In the genomic region with DNA sequence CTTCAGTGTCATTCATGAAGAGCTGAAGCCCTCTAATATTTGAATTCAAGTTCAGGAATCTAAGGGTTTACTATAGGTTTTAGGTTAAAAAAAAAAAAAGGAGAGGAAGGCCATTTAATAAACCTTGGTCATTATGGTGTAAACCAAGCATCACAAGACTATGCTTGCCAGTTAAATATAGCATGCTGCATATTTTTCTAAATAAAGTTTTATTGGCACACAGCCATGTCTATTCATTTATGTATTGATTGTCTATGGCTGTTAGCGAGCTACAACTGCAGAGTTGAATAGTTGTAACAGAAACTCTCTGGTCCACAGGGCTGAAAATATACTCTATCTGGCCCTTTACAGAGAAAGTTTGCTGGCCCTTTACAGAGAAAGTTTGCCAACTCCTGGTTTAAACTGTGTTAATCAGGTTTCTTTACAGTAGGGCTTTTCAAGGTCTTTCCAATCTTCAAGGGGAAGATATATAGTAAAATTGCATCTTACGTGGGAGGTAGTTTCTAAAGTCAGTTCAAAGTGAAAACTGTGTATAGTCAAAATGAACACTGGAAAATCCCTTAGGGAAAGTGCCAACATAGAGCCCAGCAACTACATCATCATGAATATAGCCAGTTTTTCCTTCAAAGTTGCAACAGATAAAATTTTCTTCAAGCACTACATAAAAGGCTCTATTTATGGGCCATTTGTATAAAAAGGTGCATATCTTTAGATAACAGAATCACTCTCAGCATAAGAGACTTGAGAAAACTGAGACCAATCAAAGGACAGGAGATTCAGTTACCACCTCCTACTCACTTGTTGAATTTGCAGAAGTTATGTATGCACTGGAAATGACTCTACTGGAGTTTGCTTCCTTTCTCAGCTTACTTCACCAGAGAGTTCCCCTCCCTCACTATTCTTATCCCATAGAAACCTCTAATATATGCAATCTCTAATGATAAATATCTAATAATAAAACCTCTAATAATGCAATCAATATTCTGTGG, we compare ENCODE assay signal across 15 cellular contexts. TPM values are rescaled to one million over a fixed set of nuclear protein-coding genes. Genes with fewer than 3 reads are reported as not detected.
A peak's percentile ranks its signal among the peaks of the same experiment; 100 is the strongest.
DNase-seq lines count a peak whose midpoint lies in the region; ATAC-seq and TF ChIP-seq lines count a peak whose summit lies in the region.
"Had no signal": no experiment of that assay in that cellular context is flagged by ENCODE, and none has a peak within 500 bp of the region (broad histone marks: within the 10 kb centered on the region; RNA-seq: fewer than 3 reads in every experiment).

No MANE protein-coding gene starts in this region.

- no peaks in the 10 kb centered on the region for H3K36me3 Mint-ChIP-seq in activated naive CD8-positive, alpha-beta T cell treated with anti-CD3 and anti-CD28 coated beads for 36 hours

- POLR2A ChIA-PET in A673 (lab: Charles Lee; ENCODE audit: low non-redundant PET): no interaction called here

- H3K4me3 ChIP-seq in A673 (ENCODE audit: low read depth, low read length, poor library complexity, severe bottlenecking): no peak overlapping the region
- H3K4me3 ChIP-seq: right lobe of liver had no signal

- intact Hi-C loops in A673 (cut with micrococcal nuclease; ENCODE audit: unreplicated experiment): loop anchor here (10.0 kb wide), 1 partner anchor 239 kb away; no protein-coding TSS in a partner anchor

- no peak for TF ChIP-seq CTCF in A673 (conservative IDR thresholded peaks at IDR 0.05; ENCODE audit: low read depth, low read length)

- peak overlapping the region; percentile 22 for H3K27ac Mint-ChIP-seq in activated naive CD8-positive, alpha-beta T cell treated with anti-CD3 and anti-CD28 coated beads for 36 hours

- H3K36me3 ChIP-seq in A673 (ENCODE audit: insufficient read depth, low read length, poor library complexity, severe bottlenecking): no peaks in the 10 kb centered on the region
- H3K36me3 ChIP-seq: right lobe of liver had no signal

- no peak overlapping the region for H3K27ac ChIP-seq in A673 (ENCODE audit: low read depth, low read length, poor library complexity, severe bottlenecking)
- H3K27ac ChIP-seq: right lobe of liver had no signal

- H3K4me1 ChIP-seq in A673 (ENCODE audit: insufficient read depth, low read length, poor library complexity, severe bottlenecking): peaks cover 8% of the 10 kb centered on the region

- no peaks in the 10 kb centered on the region for H3K9me3 ChIP-seq in A673 (ENCODE audit: low read depth, low read length, poor library complexity, severe bottlenecking)
- H3K9me3 ChIP-seq: Caco-2, right lobe of liver had no signal

- H3K4me3 Mint-ChIP-seq in activated naive CD8-positive, alpha-beta T cell treated with anti-CD3 and anti-CD28 coated beads for 36 hours: no peak overlapping the region

- CTCF ChIA-PET in A673 (lab: Charles Lee): no interaction called here

- ATAC-seq in GM18517 (IDR thresholded peaks at IDR 0.05; ENCODE audit: unreplicated experiment): peak; percentile 54
- ATAC-seq in GM21390 (IDR thresholded peaks at IDR 0.05; ENCODE audit: unreplicated experiment): peak; percentile 49
- peak; percentile 74 for ATAC-seq in HG03039 (IDR thresholded peaks at IDR 0.05; ENCODE audit: unreplicated experiment)
- ATAC-seq: HCT116 had no signal

- DNase-seq in activated naive CD8-positive, alpha-beta T cell treated with anti-CD3 and anti-CD28 coated beads for 36 hours: no peak
- DNase-seq in A673 (ENCODE audit: low spot score) (no peak), mesenteric fat pad (ENCODE audit: low spot score) (no peak), 8988T (no peak), GM19240 (ENCODE audit: insufficient read length, low spot score) (no peak)
- DNase-seq: Caco-2, erythroblast, KBM-7, NCI-H2107, right lobe of liver, T-helper 9 cell had no signal

- peaks cover 23% of the 10 kb centered on the region for H3K4me1 Mint-ChIP-seq in activated naive CD8-positive, alpha-beta T cell treated with anti-CD3 and anti-CD28 coated beads for 36 hours

- BruUV-seq in A673 (replicated peaks; lab: Mats Ljungman, UMichigan): no TSS peak

- peaks cover 21% of the 10 kb centered on the region for H3K27me3 Mint-ChIP-seq in activated naive CD8-positive, alpha-beta T cell treated with anti-CD3 and anti-CD28 coated beads for 36 hours

- H3K27me3 ChIP-seq in A673 (replicated peaks; ENCODE audit: insufficient read depth, low read depth, low read length, poor library complexity): no peaks in the 10 kb centered on the region
- H3K27me3 ChIP-seq: right lobe of liver had no signal

- H3K9me3 Mint-ChIP-seq in activated naive CD8-positive, alpha-beta T cell treated with anti-CD3 and anti-CD28 coated beads for 36 hours: no peaks in the 10 kb centered on the region

RNA-seq across cellular contexts. Expression of a gene that starts 49.7 kb away (rescaled TPM):
- 1 to 10 TPM; 6.1 to 7.1 TPM for total RNA-seq in activated naive CD8-positive, alpha-beta T cell treated with anti-CD3 and anti-CD28 coated beads for 36 hours
- total RNA-seq in A673 (2021) (0.21 and 0.33 TPM in 2 replicates), mesenteric fat pad (30.5 TPM)
